Comparison of ENCODE assay signal across 2 cellular contexts in genomic region chr6:82761674-82762345, GRCh38.
TF ChIP-seq lines count a peak whose summit lies in the region.

No MANE protein-coding gene starts in this region.

TF ChIP-seq in SK-N-SH, 30 proteins besides CTCF, POLR2A, EP300 and RAD21:
- TF ChIP-seq FOXJ3 (CRISPR knock-in tag; IDR thresholded peaks at IDR 0.05) (no peak), MXI1 (IDR thresholded peaks at IDR 0.05; ENCODE audit: low read depth, low read length) (no peak), SMC3 (IDR thresholded peaks at IDR 0.05; ENCODE audit: low read depth, low read length) (no peak), NFIC (IDR thresholded peaks at IDR 0.05; ENCODE audit: borderline replicate concordance) (no peak), RXRA (IDR thresholded peaks at IDR 0.05; ENCODE audit: borderline replicate concordance, low read depth) (no peak), USF1 (IDR thresholded peaks at IDR 0.05; ENCODE audit: borderline replicate concordance, low read depth) (no peak), MEF2A (IDR thresholded peaks at IDR 0.05; ENCODE audit: borderline replicate concordance, low read depth) (no peak), TAF1 (IDR thresholded peaks at IDR 0.05; ENCODE audit: borderline replicate concordance, low read depth, low read length) (no peak), REST (IDR thresholded peaks at IDR 0.05; ENCODE audit: low read depth, low read length) (no peak), NRF1 (IDR thresholded peaks at IDR 0.05; ENCODE audit: low read depth, low read length) (no peak), GABPA (IDR thresholded peaks at IDR 0.05; ENCODE audit: low read depth) (no peak), SIN3A (IDR thresholded peaks at IDR 0.05; ENCODE audit: borderline replicate concordance, low read depth, low read length) (no peak), FOSL2 (IDR thresholded peaks at IDR 0.05; ENCODE audit: borderline replicate concordance, low read depth) (no peak), TCF12 (IDR thresholded peaks at IDR 0.05) (no peak), YY1 (IDR thresholded peaks at IDR 0.05; ENCODE audit: low read depth) (no peak), CHD2 (IDR thresholded peaks at IDR 0.05; ENCODE audit: low read length, partially characterized antibody) (no peak)
TF ChIP-seq in SK-N-SH: peak in this region for 0.

TF ChIP-seq in SK-N-SH treated with all-trans-retinoic acid at 6 μM for 48 hours, 23 proteins besides CTCF, POLR2A, EP300 and RAD21:
- TF ChIP-seq CSDC2 (CRISPR knock-in tag; IDR thresholded peaks at IDR 0.05) (no peak), PPARA (CRISPR knock-in tag; IDR thresholded peaks at IDR 0.05; ENCODE audit: borderline replicate concordance) (no peak), ARNTL (CRISPR knock-in tag; IDR thresholded peaks at IDR 0.05; ENCODE audit: borderline replicate concordance, low read depth) (no peak)
TF ChIP-seq in SK-N-SH treated with all-trans-retinoic acid at 6 μM for 48 hours: peak in this region for 0.
